ENCODE assay signal across 9 cellular contexts in the genomic region with DNA sequence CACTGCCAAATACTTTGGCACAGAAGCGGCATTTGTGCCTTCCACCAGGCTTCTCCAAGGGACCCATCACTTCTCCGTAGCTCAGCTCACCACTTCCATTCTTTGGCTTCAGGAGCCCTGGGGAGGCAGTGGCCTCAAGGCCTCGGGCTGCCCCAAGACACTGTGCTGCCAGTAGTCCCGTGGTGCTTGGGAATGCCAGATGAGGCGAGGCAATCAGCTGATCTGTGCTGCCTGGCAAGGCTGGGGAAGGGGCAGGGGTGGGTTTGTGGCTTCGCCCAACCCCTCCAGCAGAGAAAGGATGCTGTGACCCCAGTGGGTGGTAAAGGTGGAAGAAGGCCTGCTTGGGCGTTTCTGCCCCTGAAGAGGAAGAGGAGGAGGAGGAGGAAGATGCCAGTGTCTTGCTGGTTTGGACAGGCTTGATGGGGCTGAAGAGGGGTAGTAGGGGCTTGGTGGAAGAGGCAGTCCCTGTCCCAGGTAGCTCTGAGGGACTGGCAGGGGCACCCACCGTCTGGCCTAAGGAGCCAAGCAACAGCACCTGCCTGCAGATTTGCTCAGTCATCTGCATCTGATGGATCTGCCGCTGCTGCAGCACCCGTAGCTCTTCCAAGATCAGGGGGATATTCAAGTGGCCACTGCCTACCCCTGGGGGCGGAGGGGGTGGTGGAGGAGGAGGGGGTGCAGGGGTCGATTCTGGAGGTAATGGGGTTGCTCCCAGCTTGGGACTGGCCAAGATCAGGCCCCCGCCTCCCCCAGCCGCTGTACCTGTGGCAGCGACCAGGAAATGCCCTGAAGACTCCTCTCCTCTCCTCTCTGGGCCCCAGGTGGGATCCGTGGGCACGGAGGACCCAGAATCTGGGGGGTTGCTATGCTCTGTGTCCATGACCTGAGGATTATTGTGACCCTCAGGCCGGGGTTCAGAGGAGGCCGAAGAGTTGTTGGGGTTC. TPM values are rescaled to one million over a fixed set of nuclear protein-coding genes. Genes with fewer than 3 reads are reported as not detected.
DNase-seq lines count a peak whose midpoint lies in the region; ATAC-seq and TF ChIP-seq lines count a peak whose summit lies in the region.
"Had no signal": no experiment of that assay in that cellular context is flagged by ENCODE, and none has a peak within 500 bp of the region (broad histone marks: within the 10 kb centered on the region; RNA-seq: fewer than 3 reads in every experiment).

No MANE protein-coding gene starts in this region.

- no peaks in the 10 kb centered on the region for H3K27me3 ChIP-seq in BE2C
- no peaks in the 10 kb centered on the region for H3K27me3 ChIP-seq in ectodermal cell (ENCODE audit: control insufficient read depth, insufficient read depth, low read length, poor library complexity, severe bottlenecking)

- H3K9me3 ChIP-seq in BE2C (no peaks in the 10 kb centered on the region), KOPT-K1 (ENCODE audit: insufficient read depth, low read length, poor library complexity, severe bottlenecking) (no peaks in the 10 kb centered on the region), ectodermal cell (ENCODE audit: control insufficient read depth, low read length) (no peaks in the 10 kb centered on the region)

- TF ChIP-seq CTCF in BE2C (IDR thresholded peaks at IDR 0.05; ENCODE audit: low read depth, low read length) (no peak), nephron progenitor cell (IDR thresholded peaks at IDR 0.05) (no peak)

- H3K9me3 Mint-ChIP-seq in nephron progenitor cell: no peaks in the 10 kb centered on the region

- ATAC-seq in HG03565 (IDR thresholded peaks at IDR 0.05; ENCODE audit: unreplicated experiment): no peak

- peaks cover 56% of the 10 kb centered on the region for H3K36me3 Mint-ChIP-seq in nephron progenitor cell (ENCODE audit: low read depth)

- 73 to 74% methylated on average over 19 of the region's 19 CpGs for WGBS in ectodermal cell, 2 experiments

- no peaks in the 10 kb centered on the region for H3K27me3 Mint-ChIP-seq in nephron progenitor cell (ENCODE audit: low read depth, poor library complexity)

- H3K4me3 ChIP-seq in BE2C (ENCODE audit: low read depth, low read length): peak overlapping the region; percentile 76
- H3K4me3 ChIP-seq in ectodermal cell (ENCODE audit: insufficient read depth, low read depth, low read length): peak overlapping the region; percentile 84

- H3K4me3 Mint-ChIP-seq in nephron progenitor cell: peak overlapping the region; percentile 96

- H3K4me1 ChIP-seq in BE2C (no peaks in the 10 kb centered on the region), ectodermal cell (ENCODE audit: control insufficient read depth, insufficient read depth, low read length) (peaks cover 62% of the 10 kb centered on the region)

- peaks cover 84% of the 10 kb centered on the region for H3K4me1 Mint-ChIP-seq in nephron progenitor cell

- H3K36me3 ChIP-seq in BE2C: no peaks in the 10 kb centered on the region
- H3K36me3 ChIP-seq in KOPT-K1 (ENCODE audit: insufficient read depth, low read length): peaks cover 3% of the 10 kb centered on the region; the same call in 1 of the 2 replicates
- H3K36me3 ChIP-seq in ectodermal cell (ENCODE audit: control insufficient read depth, insufficient read depth, low read length): peaks cover 37% of the 10 kb centered on the region

- peak overlapping the region; percentile 86 for H3K27ac Mint-ChIP-seq in nephron progenitor cell

- H3K27ac ChIP-seq in KOPT-K1 (ENCODE audit: low read depth, low read length, poor library complexity, severe bottlenecking): peak overlapping the region; percentile 65
- peak overlapping the region; percentile 22 for H3K27ac ChIP-seq in ectodermal cell (ENCODE audit: insufficient read depth, low read depth, low read length, poor library complexity, severe bottlenecking)

- DNase-seq in BE2C (no peak), nephron progenitor cell (no peak), NCI-H1105 treated with DMSO at 0.1 percent for 48 hours (lab: John Stamatoyannopoulos, UW) (no peak), NCI-H2196 (lab: John Stamatoyannopoulos, UW; ENCODE audit: unreplicated experiment) (no peak), SKM-1 treated with dmso at 0.1 percent for 144 hours (lab: John Stamatoyannopoulos, UW; ENCODE audit: unreplicated experiment) (no peak)
- DNase-seq: NCI-H1092 had no signal

RNA-seq across cellular contexts. Expression of a gene that starts 1.3 kb away (rescaled TPM):
- polyA plus RNA-seq in BE2C (2012; ENCODE audit: insufficient read depth, insufficient read length, low read depth): 24.5 TPM
- polyA plus RNA-seq in ectodermal cell (2013, experiment 1 of 4): 259 TPM
- polyA plus RNA-seq in ectodermal cell (2013, experiment 2 of 4): 325 TPM
- polyA plus RNA-seq in ectodermal cell (2013, experiment 3 of 4): 247 TPM
- polyA plus RNA-seq in ectodermal cell (2013, experiment 4 of 4): 284 TPM

RNA-seq across cellular contexts. Expression of a gene that starts 13.7 kb away (rescaled TPM):
- polyA plus RNA-seq in BE2C (2012; ENCODE audit: insufficient read depth, insufficient read length, low read depth): 61.9 TPM
- 108 TPM for polyA plus RNA-seq in ectodermal cell (2013, experiment 1 of 4)
- polyA plus RNA-seq in ectodermal cell (2013, experiment 2 of 4): 97.3 TPM
- 71.6 TPM for polyA plus RNA-seq in ectodermal cell (2013, experiment 3 of 4)
- polyA plus RNA-seq in ectodermal cell (2013, experiment 4 of 4): 80.0 TPM

RNA-seq across cellular contexts. Expression of a gene that starts 47.9 kb away (rescaled TPM):
- 65.2 TPM for polyA plus RNA-seq in BE2C (2012; ENCODE audit: insufficient read depth, insufficient read length, low read depth)
- polyA plus RNA-seq in ectodermal cell (2013, experiment 1 of 4): 57.3 TPM
- 57.2 TPM for polyA plus RNA-seq in ectodermal cell (2013, experiment 2 of 4)
- polyA plus RNA-seq in ectodermal cell (2013, experiment 3 of 4): 33.6 TPM
- polyA plus RNA-seq in ectodermal cell (2013, experiment 4 of 4): 40.0 TPM

RNA-seq across cellular contexts. Expression of a gene that starts 48.1 kb away (rescaled TPM):
- 39.2 TPM for polyA plus RNA-seq in BE2C (2012; ENCODE audit: insufficient read depth, insufficient read length, low read depth)
- 34.7 TPM for polyA plus RNA-seq in ectodermal cell (2013, experiment 1 of 4)
- 35.5 TPM for polyA plus RNA-seq in ectodermal cell (2013, experiment 2 of 4)
- polyA plus RNA-seq in ectodermal cell (2013, experiment 3 of 4): 25.7 TPM
- 28.2 TPM for polyA plus RNA-seq in ectodermal cell (2013, experiment 4 of 4)

RNA-seq across cellular contexts. Expression of a gene that starts 55.0 kb away (rescaled TPM):
- not detected for polyA plus RNA-seq in BE2C (2012; ENCODE audit: insufficient read depth, insufficient read length, low read depth)
- polyA plus RNA-seq in ectodermal cell (2013, experiment 1 of 4): not detected
- polyA plus RNA-seq in ectodermal cell (2013, experiment 2 of 4): not detected
- not detected for polyA plus RNA-seq in ectodermal cell (2013, experiment 3 of 4)
- polyA plus RNA-seq in ectodermal cell (2013, experiment 4 of 4): not detected
